In the genomic region with DNA sequence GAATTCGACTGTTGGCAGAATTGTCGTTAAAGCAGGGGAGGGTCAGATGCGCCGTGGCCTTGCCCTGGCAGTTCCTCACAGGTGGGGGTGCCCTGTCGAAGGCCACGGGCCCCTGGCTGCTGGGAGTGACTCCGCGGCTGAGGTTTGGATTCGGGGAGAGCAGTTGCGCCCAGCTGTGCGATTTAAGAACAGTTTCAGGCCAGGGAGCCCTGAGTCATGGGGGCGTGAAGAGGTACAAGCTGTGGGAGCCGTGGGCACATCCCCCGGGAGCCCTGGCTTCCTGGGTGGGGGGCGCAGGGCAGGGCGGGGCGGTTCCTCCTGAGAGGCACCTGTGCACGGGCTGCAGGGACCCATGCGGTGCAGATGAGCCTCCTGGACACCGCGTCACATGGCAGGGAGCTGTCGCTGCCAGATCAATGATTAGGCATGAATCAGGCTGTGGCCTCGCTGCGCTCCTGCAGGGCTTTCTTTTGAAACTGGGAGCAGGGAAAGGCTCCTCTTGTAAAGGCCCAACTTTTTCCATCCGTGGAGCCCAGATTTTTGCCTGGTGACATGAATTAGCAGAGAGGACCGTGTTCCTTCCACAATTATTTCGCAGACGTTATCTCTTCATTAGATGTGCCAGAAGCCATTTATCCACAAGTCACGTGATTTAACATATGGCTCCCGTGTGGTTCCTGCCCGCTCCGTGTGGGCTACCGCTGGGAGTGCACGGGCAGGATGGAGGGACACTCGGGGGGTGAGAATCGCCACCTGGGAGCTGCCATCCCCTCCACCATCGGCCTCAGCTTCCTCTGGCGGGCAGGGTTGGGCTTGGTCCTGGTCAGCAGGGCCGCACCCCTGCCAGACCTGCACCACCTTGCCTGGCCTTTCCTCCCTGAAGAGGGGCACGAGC, we compare ENCODE assay signal across 8 cellular contexts. TPM values are rescaled to one million over a fixed set of nuclear protein-coding genes. Genes with fewer than 3 reads are reported as not detected.
DNase-seq lines count a peak whose midpoint lies in the region; ATAC-seq, FAIRE-seq and TF ChIP-seq lines count a peak whose summit lies in the region.

No MANE protein-coding gene starts in this region.

- H3K79me1 ChIP-seq in IMR-90 (ENCODE audit: low read depth in 1 of 2, low read length in 2 of 2), result peaks cover 6 to 25% of the 10 kb centered on the region in 2 experiments; a peak in 3 of 4 replicates

- H4K8ac ChIP-seq in IMR-90 (ENCODE audit: low read depth in 2 of 2, low read length in 2 of 2), result peak overlapping the region in 1 of 2 experiments; percentile 54; a peak in 2 of 4 replicates

- intact Hi-C loops in IMR-90 (cut with micrococcal nuclease), result loop anchor here (5.0 kb wide), 1 partner anchor 119 kb away; no protein-coding TSS in a partner anchor

- peak overlapping the region; percentile 55; the same call in 1 of the 2 replicates for H4K91ac ChIP-seq in IMR-90 (ENCODE audit: insufficient read depth, low read depth, low read length)

- ATAC-seq in A549, result peak; percentile 16 to 45; a peak in 3 of 6 replicates
- ATAC-seq in IMR-90 (ENCODE audit: low read depth), result peak; percentile 12

- TF ChIP-seq RAD21 in A549 (conservative IDR thresholded peaks at IDR 0.05 in 1 of 2, IDR thresholded peaks at IDR 0.05 in 1 of 2), result no peak
- no peak for TF ChIP-seq RAD21 in IMR-90 (IDR thresholded peaks at IDR 0.05; ENCODE audit: low read length)

- H3K4me1 ChIP-seq in A549 (peaks cover 27% of the 10 kb centered on the region), IMR-90 (ENCODE audit: control insufficient read depth, insufficient read depth, low read length) (peaks cover 21% of the 10 kb centered on the region), endocrine pancreas (ENCODE audit: control insufficient read depth, insufficient read depth, low read length) (no peaks in the 10 kb centered on the region), mucosa of rectum (ENCODE audit: control insufficient read depth in 2 of 2, insufficient read depth in 2 of 2, low read length in 2 of 2) (peaks cover 56 to 61% of the 10 kb centered on the region in 2 donors)

- H3K18ac ChIP-seq in IMR-90 (ENCODE audit: low read depth, low read length), result 0 out of 2 replicates have a peak overlapping the region, but pooled peaks have one; percentile 34

- peak overlapping the region; percentile 65 for H3K9ac ChIP-seq in IMR-90 (ENCODE audit: low read depth, low read length)
- H3K9ac ChIP-seq in endocrine pancreas (ENCODE audit: control insufficient read depth, insufficient read depth, low read length), result peak overlapping the region; percentile 54
- H3K9ac ChIP-seq in mucosa of rectum (ENCODE audit: low read depth in 1 of 2, low read length in 2 of 2), result peak overlapping the region; percentile 86 to 91

- H4K20me1 ChIP-seq in IMR-90 (ENCODE audit: insufficient read depth, low read length), result peaks cover 3% of the 10 kb centered on the region

- POLR2A ChIA-PET in A549 (lab: Yijun Ruan, JAX), result no interaction called here
- POLR2A ChIA-PET in IMR-90 (lab: Charles Lee; ENCODE audit: unreplicated experiment), result no interaction called here

- CTCF ChIA-PET in A549 (lab: Yijun Ruan, JAX), result interaction anchor here (0.5 to 1.7 kb wide), 4 partner anchors 13 to 79 kb away, joined by 3 to 4 read pairs (median 3); no protein-coding TSS in a partner anchor
- CTCF ChIA-PET in IMR-90 (lab: Yijun Ruan, JAX), result no interaction called here

- H3K23ac ChIP-seq in IMR-90 (ENCODE audit: low read depth, low read length), result peak overlapping the region; percentile 82; the same call in 1 of the 2 replicates

- 0 out of 2 replicates have a peak, but pooled peaks cover 11% of the 10 kb centered on the region for H3K9me1 ChIP-seq in IMR-90 (ENCODE audit: insufficient read depth, low read length)

- H3K27ac ChIP-seq in A549 (peak overlapping the region; percentile 98 to 99), IMR-90 (ENCODE audit: insufficient read depth, low read length) (peak overlapping the region; percentile 10; the same call in 1 of the 2 replicates), mucosa of rectum (ENCODE audit: low read depth in 2 of 2, low read length in 2 of 2) (peak overlapping the region; percentile 94 to 96)

- peak overlapping the region; percentile 98 for H2AK9ac ChIP-seq in IMR-90 (replicated peaks; ENCODE audit: low read depth, low read length, poor library complexity)

- no peak for FAIRE-seq in A549 (lab: Jason Lieb, UNC)
- FAIRE-seq in GM18507 (lab: Jason Lieb, UNC), result peak; percentile 45
- no peak for FAIRE-seq in urothelium cell line (lab: Jason Lieb, UNC)

- 31% methylated on average over 28 of the region's 40 CpGs for WGBS in A549 (ENCODE audit: missing lambda C conversion rate)
- 20% methylated on average over 27 of the region's 40 CpGs; no CpG with 5 or more reads in 1 of the 2 experiments for WGBS in IMR-90 (ENCODE audit: extremely low coverage in 2 of 2, insufficient read length in 1 of 2), 2 experiments

- H3K9me3 ChIP-seq in A549 (no peaks in the 10 kb centered on the region), IMR-90 (ENCODE audit: control insufficient read depth, insufficient read depth, low read length) (no peaks in the 10 kb centered on the region), endocrine pancreas (ENCODE audit: control insufficient read depth, low read length) (no peaks in the 10 kb centered on the region), mucosa of rectum (ENCODE audit: control insufficient read depth in 2 of 2, low read length in 2 of 2) (no peaks in the 10 kb centered on the region)

- no peak for TF ChIP-seq EP300 in A549 (IDR thresholded peaks at IDR 0.05)

- no peak overlapping the region for H2BK20ac ChIP-seq in IMR-90 (ENCODE audit: low read depth, low read length)

- in situ Hi-C loops in IMR-90 (cut with MboI; ENCODE audit: low sequenced_read_pairs), result loop anchor here (10.0 kb wide), 1 partner anchor 237 kb away; no protein-coding TSS in a partner anchor

- TF ChIP-seq POLR2A in A549 (IDR thresholded peaks at IDR 0.05; ENCODE audit: low read length), result no peak
- 0 out of 2 replicates have a peak, but pooled peaks have one; percentile 3 for TF ChIP-seq POLR2A in IMR-90 (IDR thresholded peaks at IDR 0.05; ENCODE audit: low read depth, low read length)

- no peak overlapping the region for H4K5ac ChIP-seq in IMR-90 (ENCODE audit: low read depth, low read length)

- H3K4me2 ChIP-seq in A549, result peak overlapping the region; percentile 98
- H3K4me2 ChIP-seq in IMR-90 (ENCODE audit: low read depth, low read length), result peak overlapping the region; percentile 84

- no peak for TF ChIP-seq CTCF in A549 (IDR thresholded peaks at IDR 0.05)
- no peak for TF ChIP-seq CTCF in IMR-90 (conservative IDR thresholded peaks at IDR 0.05; ENCODE audit: low read depth, low read length)

- peak overlapping the region; percentile 100 for H3K4me3 ChIP-seq in A549
- peak overlapping the region; percentile 86 for H3K4me3 ChIP-seq in IMR-90 (ENCODE audit: insufficient read depth, low read depth, low read length)
- H3K4me3 ChIP-seq in endocrine pancreas (ENCODE audit: control insufficient read depth, insufficient read depth, low read length), result peak overlapping the region; percentile 36
- peak overlapping the region; percentile 69 to 84 for H3K4me3 ChIP-seq in mucosa of rectum (ENCODE audit: low read length in 2 of 2)

- H3K14ac ChIP-seq in IMR-90 (replicated peaks; ENCODE audit: low read depth, low read length), result peak overlapping the region; percentile 71; the same call in 1 of the 2 replicates

- H3K4ac ChIP-seq in IMR-90 (ENCODE audit: low read depth, low read length), result 0 out of 2 replicates have a peak overlapping the region, but pooled peaks have one; percentile 79

- H2AFZ ChIP-seq in IMR-90 (replicated peaks; ENCODE audit: low read length, poor library complexity), result peak overlapping the region; percentile 91

- H2BK5ac ChIP-seq in IMR-90 (ENCODE audit: low read depth, low read length, poor library complexity, severe bottlenecking), result no peak overlapping the region

- peak overlapping the region; percentile 51; the same call in 1 of the 2 replicates for H3K56ac ChIP-seq in IMR-90 (ENCODE audit: extremely low read depth, insufficient read depth, low read length)

- BruUV-seq in IMR-90 (replicated peaks; lab: Mats Ljungman, UMichigan), result no TSS peak

- H3K27me3 ChIP-seq in IMR-90 (ENCODE audit: control insufficient read depth, insufficient read depth, low read length) (no peaks in the 10 kb centered on the region), endocrine pancreas (ENCODE audit: control insufficient read depth, insufficient read depth, low read length) (no peaks in the 10 kb centered on the region), mucosa of rectum (ENCODE audit: control insufficient read depth in 2 of 2, insufficient read depth in 2 of 2, low read length in 2 of 2) (no peaks in the 10 kb centered on the region)

- H3K36me3 ChIP-seq in IMR-90 (ENCODE audit: control insufficient read depth, insufficient read depth, low read length) (no peaks in the 10 kb centered on the region), endocrine pancreas (ENCODE audit: control insufficient read depth, insufficient read depth, low read length) (no peaks in the 10 kb centered on the region), mucosa of rectum (ENCODE audit: control insufficient read depth in 2 of 2, insufficient read depth in 2 of 2, low read length in 2 of 2) (no peaks in the 10 kb centered on the region)

- no peak overlapping the region for H2BK15ac ChIP-seq in IMR-90 (ENCODE audit: low read depth, low read length)

- peak overlapping the region; percentile 72 for H2AK5ac ChIP-seq in IMR-90 (ENCODE audit: low read depth, low read length)

- no peak overlapping the region for H2BK120ac ChIP-seq in IMR-90 (ENCODE audit: low read depth, low read length)

- dilution Hi-C loops in IMR-90 (cut with HindIII; ENCODE audit: low sequenced_read_pairs, unreplicated experiment), result no loop called here

- DNase-seq in A549 (ENCODE audit: low read depth in 1 of 2, low spot score in 1 of 2) (peak in 1 of 2 experiments; percentile 47), GM18507 (ENCODE audit: extremely low spot score, insufficient read length, low read depth) (no peak), IMR-90 (peak; percentile 47), urothelium cell line (ENCODE audit: low spot score) (peak; percentile 30), cerebellar nuclear complex (lab: John Stamatoyannopoulos, UW) (no peak)
- peak; percentile 27 for DNase-seq in activated CD4-positive, alpha-beta T cell treated with anti-CD3 and anti-CD28 coated beads for 1 hour

TF ChIP-seq in A549, 52 proteins besides CTCF, POLR2A, EP300 and RAD21 (continues in another document):
- TF ChIP-seq CBX2 (IDR thresholded peaks at IDR 0.05; ENCODE audit: borderline replicate concordance, low read depth), result no peak

TF ChIP-seq in IMR-90, 13 proteins besides CTCF, POLR2A, EP300 and RAD21 (continues in another document):
- TF ChIP-seq FOS (IDR thresholded peaks at IDR 0.05; ENCODE audit: low read depth, low read length), result 0 out of 2 replicates have a peak, but pooled peaks have one; percentile 2

RNA-seq across cellular contexts. Expression of a gene that starts 0.9 kb away (rescaled TPM):
- polyA plus RNA-seq in A549 (2011; rRNA removed), result 2.0 and 2.8 TPM in 2 replicates
- 5.0 and 8.0 TPM in 2 replicates for polyA plus RNA-seq in A549 (2012; cell fraction: cytosol; rRNA removed)
- polyA plus RNA-seq in A549 (2012; cell fraction: nucleus; rRNA removed), result 8.3 and 12.2 TPM in 2 replicates
- 6.6 to 7.3 TPM (median 7.0 TPM) in 3 replicates for polyA plus RNA-seq in A549 (2017; fragmentation: RNase III; extraction: RNeasy Plus Mini Kit Qiagen cat#74134 plus additional on column Dnase treatment)
- 2.1 and 2.5 TPM in 2 replicates for polyA minus RNA-seq in A549 (2011; rRNA and poly(A)+ RNA removed)
- total RNA-seq in IMR-90 (2012; rRNA removed), result 1.9 and 2.2 TPM in 2 replicates
- polyA plus RNA-seq in IMR-90 (2012; rRNA removed), result 1.7 and 2.1 TPM in 2 replicates
- polyA plus RNA-seq in IMR-90 (2012; cell fraction: cytosol; rRNA removed), result 2.2 and 3.6 TPM in 2 replicates
- 1.8 and 4.6 TPM in 2 replicates for polyA plus RNA-seq in IMR-90 (2012; cell fraction: nucleus; rRNA removed; ENCODE audit: low replicate concordance)

Comparison
In these comparisons a context has a peak if more than half of its experiments do, and no peak if none do; other contexts are left out.
1. DNase-seq: peak in IMR-90 (single experiment), activated CD4-positive, alpha-beta T cell treated with anti-CD3 and anti-CD28 coated beads for 1 hour (single experiment) and urothelium cell line (single experiment); none in GM18507 (single experiment) and cerebellar nuclear complex (0 of 2).
2. H3K27ac ChIP-seq: peak in every context shown above with its lines; median percentile 98 in A549; 95 in mucosa of rectum; 10 in IMR-90.
3. H3K4me3 ChIP-seq: peak in every context shown above with its lines; median percentile 100 in A549; 86 in IMR-90; 76 in mucosa of rectum; 36 in endocrine pancreas.
4. Peak in every context shown above with its lines, with median percentiles within 50 percentile points of each other: H3K9ac ChIP-seq.